8 cellular contexts compared by ENCODE assay signal in the genomic region with DNA sequence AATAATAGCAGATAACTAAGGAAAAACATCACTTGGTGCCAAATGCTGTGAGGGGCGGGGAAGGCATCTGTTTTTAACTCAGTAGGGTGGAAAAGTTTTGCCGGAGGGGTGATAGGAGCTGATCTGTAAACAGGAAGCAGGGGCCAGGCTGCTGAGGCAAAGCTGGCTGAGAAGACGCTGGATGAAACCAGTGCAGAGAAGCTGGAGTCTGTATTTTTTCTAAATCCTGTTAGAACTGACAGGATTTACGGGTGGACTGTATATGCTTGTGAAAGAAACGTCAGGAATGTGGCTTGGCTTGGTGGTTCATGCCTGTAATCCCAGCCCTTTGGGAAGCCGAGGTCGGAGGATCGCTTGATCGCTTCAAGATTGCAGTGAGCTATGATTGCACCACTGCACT. TPM values are rescaled to one million over a fixed set of nuclear protein-coding genes. Genes with fewer than 3 reads are reported as not detected.
DNase-seq lines count a peak whose midpoint lies in the region; TF ChIP-seq lines count a peak whose summit lies in the region.

No MANE protein-coding gene starts in this region.

- H3K79me2 ChIP-seq in hepatocyte = peaks cover 69% of the 10 kb centered on the region

- H3K9me3 ChIP-seq in adrenal gland (replicated peaks in 1 of 3) (no peaks in the 10 kb centered on the region), hepatocyte (ENCODE audit: low read depth) (no peaks in the 10 kb centered on the region), spleen (no peaks in the 10 kb centered on the region)

- no peak overlapping the region for H2AFZ ChIP-seq in hepatocyte

- H3K27me3 ChIP-seq in adrenal gland = no peaks in the 10 kb centered on the region
- no peaks in the 10 kb centered on the region for H3K27me3 ChIP-seq in hepatocyte
- H3K27me3 ChIP-seq in spleen (replicated peaks in 1 of 7) = no peaks in the 10 kb centered on the region
- H3K27me3 ChIP-seq in H7 (ENCODE audit: control insufficient read depth, insufficient read depth, low read length) = no peaks in the 10 kb centered on the region

- TF ChIP-seq CTCF in adrenal gland (IDR thresholded peaks at IDR 0.05) = no peak
- TF ChIP-seq CTCF in hepatocyte (IDR thresholded peaks at IDR 0.05; ENCODE audit: poor library complexity) = no peak
- no peak for TF ChIP-seq CTCF in spleen (IDR thresholded peaks at IDR 0.05 in 8 of 11, conservative IDR thresholded peaks at IDR 0.05 in 3 of 11)

- no peaks in the 10 kb centered on the region for H4K20me1 ChIP-seq in hepatocyte (ENCODE audit: insufficient read depth, poor library complexity, severe bottlenecking)

- H3K4me2 ChIP-seq in hepatocyte = peak overlapping the region; percentile 67

- intact Hi-C loops in adrenal gland (cut with DNase I) = no loop called here
- intact Hi-C loops in spleen (cut with DNase I; ENCODE audit: low total_unique reads) = no loop called here

- peak; percentile 23 to 68 for DNase-seq in NCI-H2081 (lab: John Stamatoyannopoulos, UW)
- DNase-seq in NCI-H2081 treated with DMSO at 0.1 percent for 48 hours (lab: John Stamatoyannopoulos, UW) = no peak
- DNase-seq in adrenal gland = peak in 6 of 7 donors; percentile 30 to 78 (median 51)
- DNase-seq in hepatocyte (ENCODE audit: low spot score) = peak; percentile 74
- no peak for DNase-seq in spleen
- DNase-seq in activated effector memory CD4-positive, alpha-beta T cell treated with anti-CD3 and anti-CD28 coated beads, Interleukin-2, amount 50 U/mL, for 16 hours = no peak
- no peak for DNase-seq in H7
- no peak for DNase-seq in NCI-H187 treated with DMSO at 0.1 percent for 48 hours (lab: John Stamatoyannopoulos, UW)

- H3K27ac ChIP-seq in adrenal gland (peak overlapping the region in 2 of 5 donors; percentile 68 to 71), hepatocyte (peak overlapping the region; percentile 89), spleen (peak overlapping the region in 5 of 8 donors; percentile 29 to 60 (median 36))

- no peak for TF ChIP-seq POLR2A in adrenal gland (IDR thresholded peaks at IDR 0.05)
- no peak for TF ChIP-seq POLR2A in spleen (IDR thresholded peaks at IDR 0.05)

- WGBS in adrenal gland, 4 donors = 42 to 54% (median 50%) methylated on average over 9 of the region's 9 CpGs
- 27% methylated on average over 9 of the region's 9 CpGs for WGBS in hepatocyte (ENCODE audit: low lambda C conversion rate, missing lambda C conversion rate)
- 47 to 65% (median 50%) methylated on average over 9 of the region's 9 CpGs for WGBS in spleen, 5 donors

- H3K4me1 ChIP-seq in adrenal gland (replicated peaks in 1 of 2) = peaks cover 16 to 68% of the 10 kb centered on the region in 2 donors
- peaks cover 28% of the 10 kb centered on the region for H3K4me1 ChIP-seq in hepatocyte (ENCODE audit: insufficient read depth)
- H3K4me1 ChIP-seq in spleen = peaks cover 23 to 98% (median 50%) of the 10 kb centered on the region in 6 donors

- H3K4me3 ChIP-seq in adrenal gland (no peak overlapping the region), hepatocyte (no peak overlapping the region), spleen (no peak overlapping the region), H7 (ENCODE audit: insufficient read depth, low read depth, low read length) (no peak overlapping the region)

- H3K9me2 ChIP-seq in hepatocyte (replicated peaks; ENCODE audit: insufficient read depth) = no peaks in the 10 kb centered on the region

- peaks cover 0 to 14% of the 10 kb centered on the region in 2 donors for H3K36me3 ChIP-seq in adrenal gland (replicated peaks in 1 of 2)
- H3K36me3 ChIP-seq in hepatocyte (replicated peaks; ENCODE audit: insufficient read depth, low read depth) = no peaks in the 10 kb centered on the region
- H3K36me3 ChIP-seq in spleen = peaks cover 0 to 52% (median 13%) of the 10 kb centered on the region in 6 donors
- H3K36me3 ChIP-seq in H7 (replicated peaks; ENCODE audit: control insufficient read depth, insufficient read depth, low read length) = no peaks in the 10 kb centered on the region; the same call in 1 of the 2 replicates

RNA-seq across cellular contexts. Expression of gene PCMTD2, which starts 5.6 kb away (rescaled TPM):
- total RNA-seq in adrenal gland = 100 to 1,000 TPM in 3 of 8 donors, 10 to 100 TPM in 5; 47.9 to 120 (median 80.3) TPM
- polyA plus RNA-seq in adrenal gland = 10 to 100 TPM; 32.0 to 49.3 (median 39.1) TPM
- 68.4 and 79.2 TPM in 2 replicates for total RNA-seq in hepatocyte
- 37.7 and 38.4 TPM in 2 replicates for polyA plus RNA-seq in hepatocyte
- 100 to 1,000 TPM in 1 of 7 donors, 10 to 100 TPM in 6; 55.4 to 104 (median 78.1) TPM for total RNA-seq in spleen
- 10 to 100 TPM; 36.0 to 38.5 (median 37.3) TPM for polyA plus RNA-seq in spleen
- 38.0 and 57.6 TPM in 2 replicates for total RNA-seq in H7 (2014; rRNA removed; shearing (Covaris generic))

Comparison
In these comparisons a context has a peak if more than half of its experiments do, and no peak if none do; other contexts are left out.
1. DNase-seq: peak in NCI-H2081 (2 of 2), adrenal gland (6 of 7) and hepatocyte (single experiment); none in NCI-H2081 treated with DMSO at 0.1 percent for 48 hours (single experiment), spleen (single experiment), activated effector memory CD4-positive, alpha-beta T cell treated with anti-CD3 and anti-CD28 coated beads, Interleukin-2, amount 50 U/mL, for 16 hours (single experiment), H7 (single experiment) and NCI-H187 treated with DMSO at 0.1 percent for 48 hours (single experiment).